In genomic region chr13:36297600-36298338, GRCh38 we compare ENCODE assay signal across 7 cellular contexts. TPM values are rescaled to one million over a fixed set of nuclear protein-coding genes. Genes with fewer than 3 reads are reported as not detected.
DNase-seq lines count a peak whose midpoint lies in the region; ATAC-seq and TF ChIP-seq lines count a peak whose summit lies in the region.

TSS of gene CCDC169 (minus strand) at chr13:36297814. CDS start at chr13:36297719, 95 bp downstream.

- H3K27me3 Mint-ChIP-seq in activated naive CD8-positive, alpha-beta T cell: peaks cover 32% of the 10 kb centered on the region

- H2AFZ ChIP-seq in osteoblast (ENCODE audit: low read length): peak within 1 kb of the TSS; percentile 98

- H3K4me2 ChIP-seq in osteoblast (ENCODE audit: insufficient read depth, low read length): peak within 1 kb of the TSS; percentile 99

- intact Hi-C loops in head of caudate nucleus (cut with DNase I): no loop called here

- peaks cover 3% of the 10 kb centered on the region for H3K36me3 Mint-ChIP-seq in activated naive CD8-positive, alpha-beta T cell

- H3K4me3 ChIP-seq in osteoblast (ENCODE audit: insufficient read depth, low read length) (peak within 1 kb of the TSS; percentile 90), thoracic aorta (peak within 1 kb of the TSS; percentile 94)

- peak; percentile 76 for DNase-seq in SKM-1 treated with dmso at 0.1 percent for 144 hours (lab: John Stamatoyannopoulos, UW; ENCODE audit: unreplicated experiment)
- peak; percentile 47 to 89 (median 78) for DNase-seq in head of caudate nucleus
- peak; percentile 86 for DNase-seq in osteoblast (ENCODE audit: insufficient read length, low spot score, missing footprints)
- DNase-seq in thoracic aorta (ENCODE audit: low spot score): peak; percentile 23

- H3K9me3 Mint-ChIP-seq in activated naive CD8-positive, alpha-beta T cell (ENCODE audit: low read depth): no peaks in the 10 kb centered on the region

- H3K4me1 Mint-ChIP-seq in activated naive CD8-positive, alpha-beta T cell (ENCODE audit: low read depth): peaks cover 15% of the 10 kb centered on the region

- H4K20me1 ChIP-seq in osteoblast (ENCODE audit: insufficient read depth, low read length): no peaks in the 10 kb centered on the region

- no peaks in the 10 kb centered on the region for H3K27me3 ChIP-seq in osteoblast (ENCODE audit: insufficient read depth, low read length)
- no peaks in the 10 kb centered on the region for H3K27me3 ChIP-seq in thoracic aorta (replicated peaks; ENCODE audit: insufficient read depth)

- H3K27ac ChIP-seq in osteoblast (ENCODE audit: low read depth, low read length): peak within 1 kb of the TSS; percentile 87
- peak within 1 kb of the TSS in 1 of 2 donors; percentile 62 for H3K27ac ChIP-seq in thoracic aorta

- peaks cover 2% of the 10 kb centered on the region for H3K79me2 ChIP-seq in osteoblast (ENCODE audit: insufficient read depth, low read length)

- no peaks in the 10 kb centered on the region for H3K36me3 ChIP-seq in osteoblast (ENCODE audit: insufficient read depth, low read length)
- H3K36me3 ChIP-seq in thoracic aorta: no peaks in the 10 kb centered on the region

- no peak within 1 kb of the TSS for H3K27ac Mint-ChIP-seq in activated naive CD8-positive, alpha-beta T cell

- H3K9me3 ChIP-seq in osteoblast (ENCODE audit: low read depth, low read length): no peaks in the 10 kb centered on the region
- no peaks in the 10 kb centered on the region for H3K9me3 ChIP-seq in thoracic aorta

- H3K4me3 Mint-ChIP-seq in activated naive CD8-positive, alpha-beta T cell: peak within 1 kb of the TSS; percentile 87

- H3K4me1 ChIP-seq in osteoblast (ENCODE audit: insufficient read depth, low read length) (peaks cover 14% of the 10 kb centered on the region), thoracic aorta (ENCODE audit: control insufficient read depth in 1 of 2, low read depth in 2 of 2) (peaks cover 6 to 11% of the 10 kb centered on the region in 2 donors)

- TF ChIP-seq CTCF in osteoblast (IDR thresholded peaks at IDR 0.05; ENCODE audit: extremely low read depth, low read depth, low read length): no peak
- TF ChIP-seq CTCF in thoracic aorta (IDR thresholded peaks at IDR 0.05): no peak

- ATAC-seq in GM19023 (IDR thresholded peaks at IDR 0.05; ENCODE audit: unreplicated experiment) (peak; percentile 75), HG03571 (IDR thresholded peaks at IDR 0.05; ENCODE audit: unreplicated experiment) (peak; percentile 74), thoracic aorta (ENCODE audit: insufficient number of reproducible peaks, low FRiP score, low read depth) (peak; percentile 45)

RNA-seq across cellular contexts. Expression of gene CCDC169, which starts in this region (rescaled TPM):
- 3.8 and 5.1 TPM in 2 replicates for total RNA-seq in osteoblast
- not detected for total RNA-seq in thoracic aorta

Comparison
In these comparisons a context has a peak if more than half of its experiments do, and no peak if none do; other contexts are left out.
1. Peak in DNase-seq, ATAC-seq and H3K4me3 ChIP-seq in thoracic aorta; RNA of the gene not detected or under 1 TPM.
2. DNase-seq: peak in every context shown above with its lines; median percentile 86 in osteoblast; 78 in head of caudate nucleus; 76 in SKM-1 treated with dmso at 0.1 percent for 144 hours; 23 in thoracic aorta.